8 cellular contexts compared by ENCODE assay signal in genomic region chr20:49216991-49217578, GRCh38. TPM values are rescaled to one million over a fixed set of nuclear protein-coding genes. Genes with fewer than 3 reads are reported as not detected.
DNase-seq lines count a peak whose midpoint lies in the region; ATAC-seq and TF ChIP-seq lines count a peak whose summit lies in the region.

No MANE protein-coding gene starts in this region.

- H3K36me3 ChIP-seq in Caco-2 (ENCODE audit: control insufficient read depth, insufficient read depth, low read length): peaks cover 5% of the 10 kb centered on the region

- CTCF ChIA-PET in Caco-2 (lab: Charles Lee): interaction anchor here (0.6 to 4.1 kb wide), 19 partner anchors 9 to 84 kb away, joined by 3 to 85 read pairs (median 4); no protein-coding TSS in a partner anchor
- CTCF ChIA-PET in activated CD4-positive, alpha-beta memory T cell treated with anti-CD3 and anti-CD28 coated beads, Interleukin-2, amount 10 ng/mL, durations not matched to agents 7 days and 5 days (lab: Charles Lee): interaction anchor here (0.7 to 6.7 kb wide), 42 partner anchors 11 to 230 kb away, joined by 3 to 156 read pairs (median 4); partner anchors contain the start of genes CSE1L and STAU1

- H3K9me3 ChIP-seq in Caco-2: no peaks in the 10 kb centered on the region

- no peak overlapping the region for H3K4me3 ChIP-seq in Caco-2 (ENCODE audit: low read depth, low read length)

- H3K27me3 ChIP-seq in Caco-2 (replicated peaks; ENCODE audit: control insufficient read depth, insufficient read depth, low read length): no peaks in the 10 kb centered on the region

- peaks cover 13% of the 10 kb centered on the region for H3K4me1 ChIP-seq in Caco-2

- no TSS peak for BruUV-seq in Caco-2 (replicated peaks; lab: Mats Ljungman, UMichigan)

- peak overlapping the region; percentile 19 for H3K4me3 Mint-ChIP-seq in Caco-2 (ENCODE audit: unreplicated experiment)
- peak overlapping the region; percentile 1 for H3K4me3 Mint-ChIP-seq in activated CD4-positive, alpha-beta memory T cell treated with anti-CD3 and anti-CD28 coated beads, Interleukin-2, amount 10 ng/mL, durations not matched to agents 7 days and 5 days

- intact Hi-C loops in Caco-2 (cut with micrococcal nuclease; ENCODE audit: unreplicated experiment): loop anchor here (1.0 kb wide), 2 partner anchors 29 to 84 kb away; partner anchors contain the start of gene STAU1

- no peak for ATAC-seq in GM18870 (IDR thresholded peaks at IDR 0.05; ENCODE audit: unreplicated experiment)

- TF ChIP-seq CTCF in Caco-2 (IDR thresholded peaks at IDR 0.05; ENCODE audit: insufficient read depth in 1 of 2, low read depth in 1 of 2, low read length in 1 of 2, severe bottlenecking in 1 of 2, unreplicated experiment in 1 of 2): peak; percentile 99

- H3K9me3 Mint-ChIP-seq in Caco-2 (ENCODE audit: unreplicated experiment): no peaks in the 10 kb centered on the region
- no peaks in the 10 kb centered on the region for H3K9me3 Mint-ChIP-seq in activated CD4-positive, alpha-beta memory T cell treated with anti-CD3 and anti-CD28 coated beads, Interleukin-2, amount 10 ng/mL, durations not matched to agents 7 days and 5 days

- peaks cover 16% of the 10 kb centered on the region for H3K4me1 Mint-ChIP-seq in Caco-2 (ENCODE audit: low read depth, unreplicated experiment)
- H3K4me1 Mint-ChIP-seq in activated CD4-positive, alpha-beta memory T cell treated with anti-CD3 and anti-CD28 coated beads, Interleukin-2, amount 10 ng/mL, durations not matched to agents 7 days and 5 days: peaks cover 24% of the 10 kb centered on the region

- POLR2A ChIA-PET in Caco-2 (lab: Charles Lee): interaction anchor here (1.1 kb wide), 1 partner anchor 84 kb away, joined by 7 read pairs; no protein-coding TSS in a partner anchor
- POLR2A ChIA-PET in activated CD4-positive, alpha-beta memory T cell treated with anti-CD3 and anti-CD28 coated beads, Interleukin-2, amount 10 ng/mL, durations not matched to agents 7 days and 5 days (lab: Charles Lee): interaction anchor here (0.9 to 2.4 kb wide), 6 partner anchors 30 to 172 kb away, joined by 3 to 11 read pairs (median 4); partner anchors contain the start of genes CSE1L, STAU1 and ZNFX1

- H3K36me3 Mint-ChIP-seq in Caco-2 (ENCODE audit: insufficient read depth, unreplicated experiment): peaks cover 37% of the 10 kb centered on the region
- H3K36me3 Mint-ChIP-seq in activated CD4-positive, alpha-beta memory T cell treated with anti-CD3 and anti-CD28 coated beads, Interleukin-2, amount 10 ng/mL, durations not matched to agents 7 days and 5 days (ENCODE audit: low read depth): peaks cover 21% of the 10 kb centered on the region

- DNase-seq in Caco-2: peak; percentile 98 to 99
- DNase-seq in HUDEP-2 (lab: John Stamatoyannopoulos, UW; ENCODE audit: unreplicated experiment in 76 of 76): peak in 72 of 76 experiments; percentile 20 to 95 (median 77)
- DNase-seq in NK-92 (lab: John Stamatoyannopoulos, UW; ENCODE audit: unreplicated experiment): peak; percentile 55
- peak; percentile 91 for DNase-seq in activated CD4-positive, alpha-beta memory T cell treated with anti-CD3 and anti-CD28 coated beads, Interleukin-2, amount 10 ng/mL, durations not matched to agents 7 days and 5 days
- DNase-seq in ecto neural progenitor cell (ENCODE audit: low spot score): peak; percentile 91
- DNase-seq in lung microvascular endothelial cell (ENCODE audit: low read depth in 2 of 2): peak; percentile 90 to 93
- DNase-seq in stimulated activated CD8-positive, alpha-beta memory T cell treated with anti-CD3 and anti-CD28 coated beads, Interleukin-12 subunit alpha, Interleukin-12 subunit beta, amount 100 ng/mL, for 1 hour (ENCODE audit: low read depth): peak; percentile 95

- no peaks in the 10 kb centered on the region for H3K27me3 Mint-ChIP-seq in Caco-2 (ENCODE audit: insufficient read depth, unreplicated experiment)
- H3K27me3 Mint-ChIP-seq in activated CD4-positive, alpha-beta memory T cell treated with anti-CD3 and anti-CD28 coated beads, Interleukin-2, amount 10 ng/mL, durations not matched to agents 7 days and 5 days: no peaks in the 10 kb centered on the region

- H3K27ac Mint-ChIP-seq in Caco-2 (ENCODE audit: unreplicated experiment): no peak overlapping the region
- H3K27ac Mint-ChIP-seq in activated CD4-positive, alpha-beta memory T cell treated with anti-CD3 and anti-CD28 coated beads, Interleukin-2, amount 10 ng/mL, durations not matched to agents 7 days and 5 days: no peak overlapping the region

RNA-seq across cellular contexts. Expression of gene DDX27, which starts 2.1 kb away (rescaled TPM):
- total RNA-seq in Caco-2 (2022) (146 and 148 TPM in 2 replicates), lung microvascular endothelial cell (13.9 and 20.8 TPM in 2 replicates)
- 10 to 100 TPM; 32.5 to 34.2 TPM for total RNA-seq in activated CD4-positive, alpha-beta memory T cell treated with anti-CD3 and anti-CD28 coated beads, Interleukin-2, amount 10 ng/mL, durations not matched to agents 7 days and 5 days

RNA-seq across cellular contexts. Expression of gene STAU1, which starts 29.0 kb away (rescaled TPM):
- total RNA-seq in Caco-2 (2022) (197 and 201 TPM in 2 replicates), lung microvascular endothelial cell (34.9 and 39.0 TPM in 2 replicates)
- 10 to 100 TPM; 56.6 to 60.5 TPM for total RNA-seq in activated CD4-positive, alpha-beta memory T cell treated with anti-CD3 and anti-CD28 coated beads, Interleukin-2, amount 10 ng/mL, durations not matched to agents 7 days and 5 days
